Comparison of ENCODE assay signal across 1 cellular context in the genomic region with DNA sequence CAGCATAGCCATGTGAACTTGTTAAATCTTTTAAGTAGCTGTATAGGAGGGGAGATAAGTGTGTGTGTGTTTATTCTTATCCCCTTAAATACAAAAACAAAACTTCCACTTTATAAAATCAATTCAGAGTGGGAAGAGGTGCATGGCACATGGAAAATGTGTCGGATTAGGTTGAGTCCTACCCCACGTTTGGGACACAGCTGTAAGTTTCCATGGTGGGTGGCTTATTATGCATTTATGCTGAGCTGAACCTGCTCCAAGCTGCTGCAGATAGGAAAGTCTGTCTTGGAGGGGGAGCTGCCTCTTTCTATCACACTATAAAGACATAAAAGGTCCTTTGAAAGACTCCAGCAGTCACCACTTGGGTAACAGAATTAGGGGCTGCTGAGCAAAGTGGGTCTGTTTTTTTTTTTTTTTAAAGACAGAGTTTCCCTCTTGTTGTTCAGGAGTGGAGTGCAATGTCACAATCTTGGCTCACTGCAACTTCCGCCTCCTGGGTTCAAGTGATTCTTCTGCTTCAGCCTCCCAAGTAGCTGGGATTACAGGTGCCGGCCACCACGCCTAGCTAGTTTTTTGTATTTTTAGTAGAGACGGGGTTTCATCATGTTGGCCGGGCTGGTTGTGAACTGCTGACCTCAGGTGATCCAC.
TF ChIP-seq lines count a peak whose summit lies in the region.

No MANE protein-coding gene starts in this region.

TF ChIP-seq in HEK293, 187 proteins besides CTCF, POLR2A, EP300 and RAD21 (continued from another document):
- no peak for TF ChIP-seq PRDM10 (tag by site-specific recombination; IDR thresholded peaks at IDR 0.05)
TF ChIP-seq in HEK293: peak in this region for 4.
